In the genomic region with DNA sequence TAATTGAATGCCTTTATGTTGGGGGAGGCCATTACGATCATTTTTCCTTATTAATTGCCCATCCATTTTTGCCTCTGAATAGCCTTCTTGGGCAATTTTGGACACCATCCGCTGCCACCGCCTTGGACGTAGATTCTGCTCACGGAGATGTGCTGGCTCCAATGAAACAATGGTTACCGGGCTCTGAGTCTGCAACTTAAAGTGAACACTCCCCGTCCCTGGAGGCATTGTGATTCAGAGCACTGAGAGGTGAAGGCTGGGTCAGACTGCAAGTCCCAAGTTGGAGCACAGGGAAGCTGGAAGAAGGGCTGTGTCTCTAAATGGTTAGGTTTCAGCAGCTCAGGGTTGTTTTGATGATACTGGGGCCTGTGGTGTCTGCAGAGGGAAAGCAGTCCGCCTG, we compare ENCODE assay signal across 1 cellular context.
TF ChIP-seq lines count a peak whose summit lies in the region.

No MANE protein-coding gene starts in this region.

TF ChIP-seq in GM23338, 12 proteins besides CTCF, POLR2A, EP300 and RAD21 (continued from another document):
- TF ChIP-seq ZNF462 (CRISPR knock-in tag; IDR thresholded peaks at IDR 0.05) (no peak), POLR2AphosphoS5 (IDR thresholded peaks at IDR 0.05; ENCODE audit: low read depth) (no peak), NANOG (IDR thresholded peaks at IDR 0.05; ENCODE audit: borderline replicate concordance) (no peak)
